8 cellular contexts compared by ENCODE assay signal in genomic region chr6:125789576-125790402, GRCh38. TPM values are rescaled to one million over a fixed set of nuclear protein-coding genes. Genes with fewer than 3 reads are reported as not detected.
A peak's percentile ranks its signal among the peaks of the same experiment; 100 is the strongest.
DNase-seq lines count a peak whose midpoint lies in the region; ATAC-seq and TF ChIP-seq lines count a peak whose summit lies in the region.

No MANE protein-coding gene starts in this region.

- ATAC-seq in GM18870 (IDR thresholded peaks at IDR 0.05; ENCODE audit: unreplicated experiment) (peak; percentile 27), HG03175 (IDR thresholded peaks at IDR 0.05; ENCODE audit: unreplicated experiment) (peak; percentile 33)

- H3K4me3 ChIP-seq in endocrine pancreas (ENCODE audit: control insufficient read depth, insufficient read depth, low read length), result peak overlapping the region; percentile 43

- H3K27me3 Mint-ChIP-seq in activated CD4-positive, alpha-beta memory T cell treated with anti-CD3 and anti-CD28 coated beads, Interleukin-2, amount 10 ng/mL, durations not matched to agents 7 days and 5 days, result no peaks in the 10 kb centered on the region
- no peaks in the 10 kb centered on the region for H3K27me3 Mint-ChIP-seq in mesothelial cell of epicardium (ENCODE audit: low read depth)

- no peaks in the 10 kb centered on the region for H3K36me3 ChIP-seq in endocrine pancreas (ENCODE audit: control insufficient read depth, insufficient read depth, low read length)

- peaks cover 52% of the 10 kb centered on the region for H3K4me1 Mint-ChIP-seq in activated CD4-positive, alpha-beta memory T cell treated with anti-CD3 and anti-CD28 coated beads, Interleukin-2, amount 10 ng/mL, durations not matched to agents 7 days and 5 days
- peaks cover 38% of the 10 kb centered on the region for H3K4me1 Mint-ChIP-seq in mesothelial cell of epicardium

- H3K9ac ChIP-seq in endocrine pancreas (ENCODE audit: control insufficient read depth, insufficient read depth, low read length), result peak overlapping the region; percentile 82

- POLR2A ChIA-PET in activated CD4-positive, alpha-beta memory T cell treated with anti-CD3 and anti-CD28 coated beads, Interleukin-2, amount 10 ng/mL, durations not matched to agents 7 days and 5 days (lab: Charles Lee), result interaction anchor here (0.9 to 7.1 kb wide), 33 partner anchors 8 to 1726 kb away, joined by 3 to 299 read pairs (median 8); partner anchors contain the start of genes CENPW, HDDC2, HINT3 and TPD52L1

- peaks cover 27% of the 10 kb centered on the region for H3K36me3 Mint-ChIP-seq in activated CD4-positive, alpha-beta memory T cell treated with anti-CD3 and anti-CD28 coated beads, Interleukin-2, amount 10 ng/mL, durations not matched to agents 7 days and 5 days (ENCODE audit: low read depth)
- H3K36me3 Mint-ChIP-seq in mesothelial cell of epicardium, result no peaks in the 10 kb centered on the region

- TF ChIP-seq CTCF in mesothelial cell of epicardium (IDR thresholded peaks at IDR 0.05; ENCODE audit: unreplicated experiment), result no peak

- peaks cover 19% of the 10 kb centered on the region for H3K4me1 ChIP-seq in endocrine pancreas (ENCODE audit: control insufficient read depth, insufficient read depth, low read length)

- CTCF ChIA-PET in activated CD4-positive, alpha-beta memory T cell treated with anti-CD3 and anti-CD28 coated beads, Interleukin-2, amount 10 ng/mL, durations not matched to agents 7 days and 5 days (lab: Charles Lee), result interaction anchor here (0.8 to 9.7 kb wide), 30 partner anchors 8 to 490 kb away, joined by 3 to 231 read pairs (median 4); partner anchors contain the start of genes HINT3 and TRMT11

- DNase-seq in AG08396 (ENCODE audit: low spot score) (peak; percentile 30), NCI-H446 (lab: John Stamatoyannopoulos, UW) (peak; percentile 44 to 65), mesothelial cell of epicardium (ENCODE audit: low spot score in 2 of 2, unreplicated experiment in 2 of 2) (peak in 1 of 2 experiments; percentile 42), substantia nigra (lab: John Stamatoyannopoulos, UW) (peak in 44 of 49 donors; percentile 27 to 86 (median 58))
- peak; percentile 58 for DNase-seq in activated CD4-positive, alpha-beta memory T cell treated with anti-CD3 and anti-CD28 coated beads, Interleukin-2, amount 10 ng/mL, durations not matched to agents 7 days and 5 days

- no peaks in the 10 kb centered on the region for H3K9me3 Mint-ChIP-seq in activated CD4-positive, alpha-beta memory T cell treated with anti-CD3 and anti-CD28 coated beads, Interleukin-2, amount 10 ng/mL, durations not matched to agents 7 days and 5 days
- no peaks in the 10 kb centered on the region for H3K9me3 Mint-ChIP-seq in mesothelial cell of epicardium

- H3K27ac Mint-ChIP-seq in activated CD4-positive, alpha-beta memory T cell treated with anti-CD3 and anti-CD28 coated beads, Interleukin-2, amount 10 ng/mL, durations not matched to agents 7 days and 5 days, result peak overlapping the region; percentile 96
- H3K27ac Mint-ChIP-seq in mesothelial cell of epicardium, result peak overlapping the region; percentile 90

- H3K4me3 Mint-ChIP-seq in activated CD4-positive, alpha-beta memory T cell treated with anti-CD3 and anti-CD28 coated beads, Interleukin-2, amount 10 ng/mL, durations not matched to agents 7 days and 5 days, result peak overlapping the region; percentile 84
- H3K4me3 Mint-ChIP-seq in mesothelial cell of epicardium, result peak overlapping the region; percentile 81

- H3K27me3 ChIP-seq in endocrine pancreas (ENCODE audit: control insufficient read depth, insufficient read depth, low read length), result no peaks in the 10 kb centered on the region

- H3K27ac ChIP-seq in substantia nigra (ENCODE audit: low read depth, low read length, poor library complexity, severe bottlenecking), result peak overlapping the region; percentile 98

- no peaks in the 10 kb centered on the region for H3K9me3 ChIP-seq in endocrine pancreas (ENCODE audit: control insufficient read depth, low read length)

RNA-seq across cellular contexts. Expression of gene NCOA7, which starts 1.0 kb away (rescaled TPM):
- 10 to 100 TPM; 45.2 to 49.9 TPM for total RNA-seq in activated CD4-positive, alpha-beta memory T cell treated with anti-CD3 and anti-CD28 coated beads, Interleukin-2, amount 10 ng/mL, durations not matched to agents 7 days and 5 days
- 43.5 to 52.4 TPM (median 45.7 TPM) in 3 replicates for total RNA-seq in mesothelial cell of epicardium

RNA-seq across cellular contexts. Expression of gene HEY2, which starts 40.4 kb away (rescaled TPM):
- total RNA-seq in activated CD4-positive, alpha-beta memory T cell treated with anti-CD3 and anti-CD28 coated beads, Interleukin-2, amount 10 ng/mL, durations not matched to agents 7 days and 5 days, result not detected
- 8.8 to 11.7 TPM (median 9.6 TPM) in 3 replicates for total RNA-seq in mesothelial cell of epicardium
